2 cellular contexts compared by ENCODE assay signal in genomic region chr2:188024811-188025210, GRCh38.
TF ChIP-seq lines count a peak whose summit lies in the region.

No MANE protein-coding gene starts in this region.

TF ChIP-seq in SK-N-SH, 30 proteins besides CTCF, POLR2A, EP300 and RAD21 (continued from another document):
- no peak for TF ChIP-seq USF1 (IDR thresholded peaks at IDR 0.05; ENCODE audit: borderline replicate concordance, low read depth)
- no peak for TF ChIP-seq RFX5 (IDR thresholded peaks at IDR 0.05; ENCODE audit: low read length)
- no peak for TF ChIP-seq GATA2 (CRISPR knock-in tag; IDR thresholded peaks at IDR 0.05)
- no peak for TF ChIP-seq NRF1 (IDR thresholded peaks at IDR 0.05; ENCODE audit: low read depth, low read length)
- TF ChIP-seq RCOR1 (IDR thresholded peaks at IDR 0.05; ENCODE audit: low read length): no peak
- no peak for TF ChIP-seq FOXJ3 (CRISPR knock-in tag; IDR thresholded peaks at IDR 0.05)
- no peak for TF ChIP-seq NFIC (IDR thresholded peaks at IDR 0.05; ENCODE audit: borderline replicate concordance)
- no peak for TF ChIP-seq POLR2AphosphoS5 (IDR thresholded peaks at IDR 0.05; ENCODE audit: low read depth, low read length)
- no peak for TF ChIP-seq EZH2phosphoT487 (IDR thresholded peaks at IDR 0.05; ENCODE audit: borderline replicate concordance, low read depth)
- no peak for TF ChIP-seq USF2 (IDR thresholded peaks at IDR 0.05; ENCODE audit: borderline replicate concordance, low read depth, low read length)
- no peak for TF ChIP-seq SIN3A (IDR thresholded peaks at IDR 0.05; ENCODE audit: borderline replicate concordance, low read depth, low read length)
- TF ChIP-seq MXI1 (IDR thresholded peaks at IDR 0.05; ENCODE audit: low read depth, low read length): no peak
- TF ChIP-seq RXRA (IDR thresholded peaks at IDR 0.05; ENCODE audit: borderline replicate concordance, low read depth): no peak
- TF ChIP-seq TAF1 (IDR thresholded peaks at IDR 0.05; ENCODE audit: borderline replicate concordance, low read depth, low read length): no peak
- TF ChIP-seq FOSL2 (IDR thresholded peaks at IDR 0.05; ENCODE audit: borderline replicate concordance, low read depth): no peak
- no peak for TF ChIP-seq YY1 (IDR thresholded peaks at IDR 0.05; ENCODE audit: low read depth)
- no peak for TF ChIP-seq SMC3 (IDR thresholded peaks at IDR 0.05; ENCODE audit: low read depth, low read length)
TF ChIP-seq in SK-N-SH: peak in this region for 0.

TF ChIP-seq in SK-N-SH treated with all-trans-retinoic acid at 6 μM for 48 hours, 23 proteins besides CTCF, POLR2A, EP300 and RAD21 (continued from another document):
- TF ChIP-seq SNAI2 (CRISPR knock-in tag; IDR thresholded peaks at IDR 0.05) (no peak), ZNF70 (CRISPR knock-in tag; IDR thresholded peaks at IDR 0.05) (no peak), CREB5 (CRISPR knock-in tag; IDR thresholded peaks at IDR 0.05; ENCODE audit: low read depth) (no peak), CSRNP3 (CRISPR knock-in tag; IDR thresholded peaks at IDR 0.05) (no peak), OSR1 (CRISPR knock-in tag; IDR thresholded peaks at IDR 0.05) (no peak), ZNF8 (CRISPR knock-in tag; IDR thresholded peaks at IDR 0.05) (no peak), POU6F1 (CRISPR knock-in tag; IDR thresholded peaks at IDR 0.05; ENCODE audit: borderline replicate concordance, low read depth) (no peak), GLIS3 (CRISPR knock-in tag; IDR thresholded peaks at IDR 0.05) (no peak), ISL1 (CRISPR knock-in tag; IDR thresholded peaks at IDR 0.05) (no peak)
